In the genomic region with DNA sequence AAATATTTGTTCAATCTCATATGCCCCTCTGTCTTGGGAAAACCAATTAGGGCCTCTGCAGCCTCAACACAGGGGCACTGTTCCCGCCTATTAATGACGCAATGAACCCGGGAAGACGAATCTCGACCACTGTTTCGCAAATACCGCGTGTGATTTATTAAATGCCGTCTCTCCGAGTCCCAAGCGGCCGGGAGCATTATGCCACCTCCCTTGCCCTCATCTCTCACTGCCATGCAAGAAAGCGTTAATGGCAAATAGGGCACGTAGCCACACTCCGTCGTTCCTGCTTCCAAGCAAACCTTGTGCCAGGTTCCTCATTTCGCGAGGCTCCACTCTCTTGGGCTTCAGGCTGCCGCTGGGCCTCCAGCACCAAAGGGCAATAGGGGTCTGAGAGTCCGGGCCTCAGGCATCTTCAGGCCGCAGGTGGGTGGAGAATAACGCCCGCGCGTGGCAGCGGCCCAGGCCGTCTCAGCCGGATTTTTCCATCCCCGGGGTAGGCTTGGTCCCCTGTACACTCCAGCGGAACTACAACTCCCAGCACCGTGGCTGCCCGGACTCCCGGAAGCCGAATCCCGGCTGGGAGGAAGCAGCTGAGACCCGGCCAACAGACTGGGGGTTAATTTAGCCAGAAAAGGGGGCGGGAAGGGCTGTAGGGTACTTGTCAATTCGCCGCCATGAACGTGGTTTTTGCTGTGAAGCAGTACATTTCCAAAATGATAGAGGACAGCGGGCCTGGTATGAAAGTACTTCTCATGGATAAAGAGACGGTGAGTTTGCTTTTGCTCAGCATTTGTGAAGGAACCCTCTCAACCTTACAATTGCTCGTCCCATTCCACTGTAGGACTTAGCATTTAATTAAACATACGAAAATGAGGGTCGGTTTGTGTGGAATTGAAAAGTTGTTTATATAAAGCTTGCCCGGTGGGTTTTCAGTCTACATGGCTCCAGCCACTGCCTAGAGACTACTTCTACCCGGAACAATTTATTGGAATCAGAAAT, we compare ENCODE assay signal across 8 cellular contexts. TPM values are rescaled to one million over a fixed set of nuclear protein-coding genes. Genes with fewer than 3 reads are reported as not detected.
A peak's percentile ranks its signal among the peaks of the same experiment; 100 is the strongest.
DNase-seq lines count a peak whose midpoint lies in the region; ATAC-seq and TF ChIP-seq lines count a peak whose summit lies in the region.

A gene with protein sequence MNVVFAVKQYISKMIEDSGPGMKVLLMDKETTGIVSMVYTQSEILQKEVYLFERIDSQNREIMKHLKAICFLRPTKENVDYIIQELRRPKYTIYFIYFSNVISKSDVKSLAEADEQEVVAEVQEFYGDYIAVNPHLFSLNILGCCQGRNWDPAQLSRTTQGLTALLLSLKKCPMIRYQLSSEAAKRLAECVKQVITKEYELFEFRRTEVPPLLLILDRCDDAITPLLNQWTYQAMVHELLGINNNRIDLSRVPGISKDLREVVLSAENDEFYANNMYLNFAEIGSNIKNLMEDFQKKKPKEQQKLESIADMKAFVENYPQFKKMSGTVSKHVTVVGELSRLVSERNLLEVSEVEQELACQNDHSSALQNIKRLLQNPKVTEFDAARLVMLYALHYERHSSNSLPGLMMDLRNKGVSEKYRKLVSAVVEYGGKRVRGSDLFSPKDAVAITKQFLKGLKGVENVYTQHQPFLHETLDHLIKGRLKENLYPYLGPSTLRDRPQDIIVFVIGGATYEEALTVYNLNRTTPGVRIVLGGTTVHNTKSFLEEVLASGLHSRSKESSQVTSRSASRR (plus strand): TSS at position 593 of the 999 bp plus-strand sequence. CDS start 82 bp downstream, at position 675.

- H3K27ac ChIP-seq in DOHH2 (ENCODE audit: low read depth, low read length) (peak within 1 kb of the TSS; percentile 75), GM23338 (ENCODE audit: low read depth) (peak within 1 kb of the TSS; percentile 98), stomach smooth muscle (ENCODE audit: low read length) (peak within 1 kb of the TSS; percentile 98)

- H3K9me3 ChIP-seq in DOHH2 (ENCODE audit: control insufficient read depth, insufficient read depth, low read length) (no peaks in the 10 kb centered on the region), Loucy (ENCODE audit: insufficient read depth, low read depth, low read length) (no peaks in the 10 kb centered on the region), stomach smooth muscle (ENCODE audit: control insufficient read depth in 2 of 2, low read length in 2 of 2) (no peaks in the 10 kb centered on the region)

- H3K9me3 Mint-ChIP-seq in GM23338 (no peaks in the 10 kb centered on the region), neural crest cell (no peaks in the 10 kb centered on the region)

- H3K4me1 ChIP-seq in DOHH2 (ENCODE audit: control insufficient read depth, low read length) (peaks cover 28% of the 10 kb centered on the region), GM23338 (ENCODE audit: insufficient read depth) (no peaks in the 10 kb centered on the region), Loucy (ENCODE audit: insufficient read depth, low read length, poor library complexity, severe bottlenecking) (peaks cover 31% of the 10 kb centered on the region), stomach smooth muscle (ENCODE audit: control insufficient read depth, insufficient read depth, low read length) (peaks cover 4% of the 10 kb centered on the region)

- peaks cover 5% of the 10 kb centered on the region for H3K36me3 ChIP-seq in DOHH2 (ENCODE audit: control insufficient read depth, low read length)
- peaks cover 3% of the 10 kb centered on the region; the same call in 1 of the 2 replicates for H3K36me3 ChIP-seq in GM23338 (ENCODE audit: insufficient read depth)
- no peaks in the 10 kb centered on the region for H3K36me3 ChIP-seq in Loucy (ENCODE audit: insufficient read depth, low read length)
- peaks cover 4 to 6% of the 10 kb centered on the region in 2 donors for H3K36me3 ChIP-seq in stomach smooth muscle (ENCODE audit: control insufficient read depth in 2 of 2, insufficient read depth in 2 of 2, low read length in 2 of 2)

- H3K36me3 Mint-ChIP-seq in GM23338 (ENCODE audit: low read depth) (peaks cover 21% of the 10 kb centered on the region), neural crest cell (ENCODE audit: low read depth) (peaks cover 10% of the 10 kb centered on the region)

- H3K79me2 ChIP-seq in DOHH2 (ENCODE audit: control insufficient read depth, low read length) (peaks cover 32% of the 10 kb centered on the region), GM23338 (replicated peaks; ENCODE audit: insufficient read depth) (peaks cover 8% of the 10 kb centered on the region; the same call in 1 of the 2 replicates), Loucy (ENCODE audit: insufficient read depth, low read length) (peaks cover 31% of the 10 kb centered on the region)

- H3K4me3 ChIP-seq in DOHH2 (ENCODE audit: low read length), result peak within 1 kb of the TSS; percentile 98
- peak within 1 kb of the TSS; percentile 92 for H3K4me3 ChIP-seq in GM23338
- H3K4me3 ChIP-seq in Loucy (ENCODE audit: low read length, poor library complexity, severe bottlenecking), result peak within 1 kb of the TSS; percentile 82
- H3K4me3 ChIP-seq in fibroblast of villous mesenchyme (ENCODE audit: low read depth, low read length), result peak within 1 kb of the TSS; percentile 68
- H3K4me3 ChIP-seq in stomach smooth muscle (ENCODE audit: low read length in 2 of 2), result peak within 1 kb of the TSS; percentile 90 to 95

- ATAC-seq in GM23338, result peak; percentile 99

- H3K4me2 ChIP-seq in DOHH2 (ENCODE audit: low read length) (peak within 1 kb of the TSS; percentile 94), GM23338 (peak within 1 kb of the TSS; percentile 73), Loucy (ENCODE audit: low read depth, low read length, poor library complexity, severe bottlenecking) (peak within 1 kb of the TSS; percentile 88)

- TF ChIP-seq POLR2A in Raji (IDR thresholded peaks at IDR 0.05; ENCODE audit: insufficient read depth, low read depth, low read length), result peak; percentile 61

- H3K9ac ChIP-seq in Loucy (ENCODE audit: low read depth, low read length, poor library complexity, severe bottlenecking) (peak within 1 kb of the TSS; percentile 83), stomach smooth muscle (ENCODE audit: low read length in 2 of 2) (peak within 1 kb of the TSS; percentile 91 to 96)

- peaks cover 12% of the 10 kb centered on the region for H3K4me1 Mint-ChIP-seq in GM23338
- H3K4me1 Mint-ChIP-seq in neural crest cell, result peaks cover 42% of the 10 kb centered on the region

- H4K20me1 ChIP-seq in DOHH2 (ENCODE audit: control insufficient read depth, insufficient read depth, low read depth, low read length), result no peaks in the 10 kb centered on the region
- H4K20me1 ChIP-seq in GM23338 (replicated peaks; ENCODE audit: insufficient read depth), result no peaks in the 10 kb centered on the region
- H4K20me1 ChIP-seq in Loucy (ENCODE audit: insufficient read depth, low read length, poor library complexity, severe bottlenecking), result no peaks in the 10 kb centered on the region

- H3K27me3 Mint-ChIP-seq in GM23338 (ENCODE audit: insufficient read depth, low read depth, poor library complexity) (peaks cover 1% of the 10 kb centered on the region), neural crest cell (ENCODE audit: low read depth) (no peaks in the 10 kb centered on the region)

- DNase-seq in GM23338 (ENCODE audit: low spot score), result peak; percentile 96
- peak; percentile 93 for DNase-seq in activated effector memory CD4-positive, alpha-beta T cell treated with anti-CD3 and anti-CD28 coated beads, Interleukin-2, amount 50 U/mL, for 16 hours
- peak; percentile 92 for DNase-seq in fibroblast of villous mesenchyme (ENCODE audit: low read depth)
- DNase-seq in neural crest cell (ENCODE audit: low read depth, low spot score), result peak; percentile 75

- H3K27ac Mint-ChIP-seq in GM23338, result peak within 1 kb of the TSS; percentile 99
- peak within 1 kb of the TSS; percentile 99 for H3K27ac Mint-ChIP-seq in neural crest cell (ENCODE audit: unreplicated experiment)

- no peaks in the 10 kb centered on the region for H3K9me2 ChIP-seq in DOHH2 (replicated peaks; ENCODE audit: control insufficient read depth, low read length)
- H3K9me2 ChIP-seq in GM23338 (ENCODE audit: insufficient read depth), result no peaks in the 10 kb centered on the region
- no peaks in the 10 kb centered on the region for H3K9me2 ChIP-seq in Loucy (replicated peaks; ENCODE audit: low read depth, low read length)

- H3F3A ChIP-seq in DOHH2 (ENCODE audit: control insufficient read depth, insufficient read depth) (no peaks in the 10 kb centered on the region; the same call in 1 of the 2 replicates), GM23338 (replicated peaks; ENCODE audit: low read depth) (no peaks in the 10 kb centered on the region), Loucy (ENCODE audit: low read depth) (no peaks in the 10 kb centered on the region)

- H3K4me3 Mint-ChIP-seq in GM23338, result peak within 1 kb of the TSS; percentile 91
- H3K4me3 Mint-ChIP-seq in neural crest cell, result peak within 1 kb of the TSS; percentile 96

- H3K27me3 ChIP-seq in DOHH2 (ENCODE audit: control insufficient read depth, low read length) (no peaks in the 10 kb centered on the region), GM23338 (ENCODE audit: insufficient read depth) (no peaks in the 10 kb centered on the region), Loucy (ENCODE audit: insufficient read depth, low read length, poor library complexity, severe bottlenecking) (no peaks in the 10 kb centered on the region), stomach smooth muscle (ENCODE audit: control insufficient read depth in 1 of 2, insufficient read depth in 2 of 2, low read length in 2 of 2) (no peaks in the 10 kb centered on the region)

- H2AFZ ChIP-seq in GM23338 (peak within 1 kb of the TSS; percentile 97), Loucy (ENCODE audit: low read length) (peak within 1 kb of the TSS; percentile 98)

- TF ChIP-seq CTCF in DOHH2 (IDR thresholded peaks at IDR 0.05; ENCODE audit: low read depth, low read length, poor library complexity, severe bottlenecking), result no peak
- peak; percentile 25 to 47; a peak in 3 of 4 replicates for TF ChIP-seq CTCF in GM23338 (conservative IDR thresholded peaks at IDR 0.05; ENCODE audit: low read depth in 2 of 2)
- no peak for TF ChIP-seq CTCF in Loucy (conservative IDR thresholded peaks at IDR 0.05; ENCODE audit: low read length)
- peak; percentile 17 for TF ChIP-seq CTCF in fibroblast of villous mesenchyme (IDR thresholded peaks at IDR 0.05; ENCODE audit: insufficient read depth, low read depth, low read length)
- TF ChIP-seq CTCF in neural crest cell (conservative IDR thresholded peaks at IDR 0.05), result no peak

TF ChIP-seq in GM23338, 12 proteins besides CTCF, POLR2A, EP300 and RAD21 (continues in another document):
- no peak for TF ChIP-seq EZH2phosphoT487 (IDR thresholded peaks at IDR 0.05; ENCODE audit: unreplicated experiment)

RNA-seq across cellular contexts. Expression of the gene that starts here (rescaled TPM):
- 26.9 and 37.5 TPM in 2 replicates for total RNA-seq in GM23338 (2014; rRNA removed; shearing (Covaris generic))
- polyA plus RNA-seq in GM23338 (2016; fragmentation: Nextera tagmentation; extraction: Ambion mirVana), result 17.5 and 23.5 TPM in 2 replicates
- total RNA-seq in fibroblast of villous mesenchyme, result 39.3 and 57.9 TPM in 2 replicates
- total RNA-seq in neural crest cell, result 48.8 and 53.1 TPM in 2 replicates

Comparison
In these comparisons a context has a peak if more than half of its experiments do, and no peak if none do; other contexts are left out.
1. Peak in every context shown above with its lines: DNase-seq, ATAC-seq, H3K4me3 ChIP-seq and H3K27ac ChIP-seq.
2. CTCF ChIP-seq: peak in GM23338 (2 of 2) and fibroblast of villous mesenchyme (single experiment); none in DOHH2 (single experiment), Loucy (single experiment) and neural crest cell (single experiment).